In genomic region chr20:62446398-62446985, GRCh38 we compare ENCODE assay signal across 1 cellular context.
TF ChIP-seq lines count a peak whose summit lies in the region.

No MANE protein-coding gene starts in this region.

TF ChIP-seq in A549, 52 proteins besides CTCF, POLR2A, EP300 and RAD21 (continued from another document):
- peak; percentile 70 for TF ChIP-seq MAFK (IDR thresholded peaks at IDR 0.05; ENCODE audit: partially characterized antibody)
TF ChIP-seq in A549: peak in this region for 1.
